Comparison of ENCODE assay signal across 8 cellular contexts in the genomic region with DNA sequence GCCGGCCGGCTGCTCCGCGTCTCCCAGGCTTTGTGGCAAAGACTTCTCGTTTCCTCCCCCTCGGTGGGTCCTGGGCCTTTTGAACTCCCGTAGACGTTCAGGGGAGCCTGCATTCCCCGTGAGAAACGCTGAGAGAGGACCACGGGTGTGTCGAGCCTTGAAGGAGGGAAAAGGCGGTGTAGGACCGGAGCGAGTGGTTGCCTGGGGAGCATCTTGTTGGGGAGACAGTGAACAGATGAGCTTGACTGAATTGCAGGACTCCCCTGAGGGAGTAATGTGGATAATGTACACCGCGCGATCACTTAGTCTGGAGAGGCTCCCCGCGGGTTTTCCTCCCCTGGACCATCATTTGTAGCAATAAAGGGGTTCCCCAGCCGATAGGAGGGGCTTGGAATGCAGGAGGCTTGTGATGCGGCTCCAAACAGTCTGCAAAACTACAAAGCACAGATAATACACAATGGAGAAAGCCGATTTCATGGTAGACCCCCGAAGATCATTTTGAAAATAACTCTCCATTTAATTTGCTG. TPM values are rescaled to one million over a fixed set of nuclear protein-coding genes. Genes with fewer than 3 reads are reported as not detected.
DNase-seq lines count a peak whose midpoint lies in the region; ATAC-seq and TF ChIP-seq lines count a peak whose summit lies in the region.

No MANE protein-coding gene starts in this region.

- H3K36me3 ChIP-seq in effector memory CD4-positive, alpha-beta T cell (ENCODE audit: control insufficient read depth, insufficient read depth, low read length) = peaks cover under 1% of the 10 kb centered on the region

- peak overlapping the region; percentile 80 for H3K27ac ChIP-seq in effector memory CD4-positive, alpha-beta T cell (ENCODE audit: insufficient read depth, low read length, poor library complexity, severe bottlenecking)

- peaks cover 14 to 21% of the 10 kb centered on the region in 2 donors for H3K27me3 Mint-ChIP-seq in natural killer cell (ENCODE audit: low read depth in 2 of 2)

- peak overlapping the region; percentile 87 for H3K4me3 Mint-ChIP-seq in natural killer cell

- no peaks in the 10 kb centered on the region for H3K9me3 ChIP-seq in effector memory CD4-positive, alpha-beta T cell (ENCODE audit: control insufficient read depth, low read length)

- TF ChIP-seq CTCF in GM12875 (IDR thresholded peaks at IDR 0.05; ENCODE audit: borderline replicate concordance, insufficient read depth, low read depth, low read length) (no peak), natural killer cell (IDR thresholded peaks at IDR 0.05) (no peak)

- peaks cover 12% of the 10 kb centered on the region for H3K4me1 ChIP-seq in effector memory CD4-positive, alpha-beta T cell (ENCODE audit: control insufficient read depth, insufficient read depth, low read length, poor library complexity, severe bottlenecking)

- no peaks in the 10 kb centered on the region for H3K27me3 ChIP-seq in effector memory CD4-positive, alpha-beta T cell (replicated peaks; ENCODE audit: control insufficient read depth, insufficient read depth, low read length, poor library complexity, severe bottlenecking)

- intact Hi-C loops in natural killer cell (cut with micrococcal nuclease) = no loop called here

- H3K27ac Mint-ChIP-seq in natural killer cell = peak overlapping the region; percentile 91

- H3K36me3 Mint-ChIP-seq in natural killer cell = no peaks in the 10 kb centered on the region

- H3K4me3 ChIP-seq in GM12875 (ENCODE audit: low read depth, low read length) = peak overlapping the region; percentile 83
- H3K4me3 ChIP-seq in effector memory CD4-positive, alpha-beta T cell (ENCODE audit: insufficient read depth, low read depth, low read length, poor library complexity, severe bottlenecking) = peak overlapping the region; percentile 80

- H3K9me3 Mint-ChIP-seq in natural killer cell = no peaks in the 10 kb centered on the region

- ATAC-seq in GM21786 (IDR thresholded peaks at IDR 0.05; ENCODE audit: unreplicated experiment) = peak; percentile 7
- ATAC-seq in natural killer cell = peak in 2 of 3 donors; percentile 0

- peaks cover 19 to 30% of the 10 kb centered on the region in 2 donors for H3K4me1 Mint-ChIP-seq in natural killer cell

- peak; percentile 71 for DNase-seq in NCI-H2171 (lab: John Stamatoyannopoulos, UW)
- DNase-seq in effector memory CD4-positive, alpha-beta T cell = peak in 2 of 3 donors; percentile 4 to 7
- DNase-seq in natural killer cell = no peak
- no peak for DNase-seq in epidermal melanocyte (ENCODE audit: insufficient read length, low spot score)
- DNase-seq in activated CD8-positive, alpha-beta memory T cell treated with anti-CD3 and anti-CD28 coated beads, Interleukin-2, amount 50 U/mL, for 4 hours = no peak
- no peak for DNase-seq in HCEC 1CT

RNA-seq across cellular contexts. Expression of gene ALMS1, which starts 0.8 kb away (rescaled TPM):
- total RNA-seq in natural killer cell = 10 to 100 TPM; 22.9 to 33.8 (median 26.9) TPM

Comparison
In these comparisons a context has a peak if more than half of its experiments do, and no peak if none do; other contexts are left out.
1. DNase-seq: peak in NCI-H2171 (single experiment) and effector memory CD4-positive, alpha-beta T cell (2 of 3); none in natural killer cell (single experiment), epidermal melanocyte (single experiment), activated CD8-positive, alpha-beta memory T cell treated with anti-CD3 and anti-CD28 coated beads, Interleukin-2, amount 50 U/mL, for 4 hours (single experiment) and HCEC 1CT (single experiment).